1 cellular context compared by ENCODE assay signal in the genomic region with DNA sequence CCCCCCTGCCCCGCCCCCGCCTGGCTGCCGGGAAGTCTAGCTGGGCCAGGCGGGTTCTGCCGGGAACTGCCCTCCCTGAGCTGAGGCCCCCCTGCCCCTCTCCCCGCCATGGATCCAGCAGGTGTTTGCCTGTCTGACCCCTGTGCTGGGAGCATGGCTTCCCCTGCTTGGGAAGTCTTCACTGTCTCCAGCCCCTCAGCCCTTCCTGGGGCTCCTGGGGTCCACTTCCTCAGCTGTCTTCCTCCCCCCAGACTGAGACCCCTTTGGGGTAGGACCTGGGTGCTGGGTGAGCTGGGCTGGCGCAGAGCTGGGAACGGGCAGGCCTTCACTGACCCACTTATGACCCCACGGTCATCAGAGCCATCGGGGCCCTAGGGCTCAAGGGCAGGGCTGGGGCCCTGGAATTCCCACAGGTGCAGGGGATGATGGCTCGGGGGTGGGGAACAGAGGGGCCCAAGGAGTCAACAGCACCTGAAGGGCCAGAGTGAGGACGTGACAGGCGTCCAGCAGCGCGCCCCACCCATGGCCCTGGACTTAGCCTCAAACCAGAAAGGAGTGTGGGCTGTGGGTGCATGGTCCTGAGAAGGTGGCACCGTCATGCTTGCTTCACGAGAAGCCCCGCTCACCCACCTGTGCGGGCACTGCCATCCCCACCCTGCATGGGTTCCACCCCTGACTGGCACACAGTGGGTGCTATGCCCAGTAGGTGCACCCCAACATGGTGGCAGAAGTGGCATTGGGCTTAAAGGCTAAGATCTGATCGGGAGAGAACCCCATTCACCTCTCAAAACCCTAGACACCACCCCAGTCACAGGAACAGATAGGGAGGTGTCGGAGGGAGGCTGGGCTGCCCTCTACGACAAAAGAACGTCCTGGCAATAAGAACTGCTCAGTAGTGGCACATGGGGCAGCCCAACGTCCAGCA.
TF ChIP-seq lines count a peak whose summit lies in the region.

No MANE protein-coding gene starts in this region.

TF ChIP-seq in HepG2, 621 proteins besides CTCF, POLR2A, EP300 and RAD21 (continued from another document and continues in another):
- TF ChIP-seq, protein P1, sequence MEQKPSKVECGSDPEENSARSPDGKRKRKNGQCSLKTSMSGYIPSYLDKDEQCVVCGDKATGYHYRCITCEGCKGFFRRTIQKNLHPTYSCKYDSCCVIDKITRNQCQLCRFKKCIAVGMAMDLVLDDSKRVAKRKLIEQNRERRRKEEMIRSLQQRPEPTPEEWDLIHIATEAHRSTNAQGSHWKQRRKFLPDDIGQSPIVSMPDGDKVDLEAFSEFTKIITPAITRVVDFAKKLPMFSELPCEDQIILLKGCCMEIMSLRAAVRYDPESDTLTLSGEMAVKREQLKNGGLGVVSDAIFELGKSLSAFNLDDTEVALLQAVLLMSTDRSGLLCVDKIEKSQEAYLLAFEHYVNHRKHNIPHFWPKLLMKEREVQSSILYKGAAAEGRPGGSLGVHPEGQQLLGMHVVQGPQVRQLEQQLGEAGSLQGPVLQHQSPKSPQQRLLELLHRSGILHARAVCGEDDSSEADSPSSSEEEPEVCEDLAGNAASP (CRISPR knock-in tag; IDR thresholded peaks at IDR 0.05; ENCODE audit: borderline replicate concordance) = peak; percentile 60; the same call in 1 of the 2 replicates
- TF ChIP-seq ZFY (CRISPR knock-in tag; IDR thresholded peaks at IDR 0.05) (no peak), SMAD9 (CRISPR knock-in tag; IDR thresholded peaks at IDR 0.05) (no peak), SIX4 (CRISPR knock-in tag; IDR thresholded peaks at IDR 0.05) (no peak), NCOA2 (CRISPR knock-in tag; IDR thresholded peaks at IDR 0.05) (peak; percentile 91), ZNF629 (CRISPR knock-in tag; conservative IDR thresholded peaks at IDR 0.05) (no peak), HCFC1 (IDR thresholded peaks at IDR 0.05; ENCODE audit: low read depth, low read length) (no peak), NBN (conservative IDR thresholded peaks at IDR 0.05) (no peak), BCL3 (CRISPR knock-in tag; IDR thresholded peaks at IDR 0.05) (no peak), ZNF557 (CRISPR knock-in tag; IDR thresholded peaks at IDR 0.05) (no peak), ZNF713 (CRISPR knock-in tag; IDR thresholded peaks at IDR 0.05) (no peak), RFX1 (IDR thresholded peaks at IDR 0.05) (no peak), ZMYM4 (CRISPR knock-in tag; IDR thresholded peaks at IDR 0.05) (no peak; the same call in 1 of the 2 replicates), REXO4 (CRISPR knock-in tag; IDR thresholded peaks at IDR 0.05; ENCODE audit: borderline replicate concordance) (no peak), ZBTB2 (CRISPR knock-in tag; IDR thresholded peaks at IDR 0.05; ENCODE audit: low read depth) (no peak), STAT5B (CRISPR knock-in tag; IDR thresholded peaks at IDR 0.05) (no peak), ZNF224 (CRISPR knock-in tag; IDR thresholded peaks at IDR 0.05) (no peak), PHF21A (CRISPR knock-in tag; IDR thresholded peaks at IDR 0.05) (no peak), CREB1 (IDR thresholded peaks at IDR 0.05) (no peak), CREB1 (CRISPR knock-in tag; IDR thresholded peaks at IDR 0.05) (no peak; the same call in 1 of the 2 replicates), TBP (CRISPR knock-in tag; IDR thresholded peaks at IDR 0.05) (no peak), AHR (CRISPR knock-in tag; IDR thresholded peaks at IDR 0.05) (no peak), ZNF510 (CRISPR knock-in tag; IDR thresholded peaks at IDR 0.05; ENCODE audit: low read depth) (no peak), REST (IDR thresholded peaks at IDR 0.05; ENCODE audit: borderline replicate concordance in 1 of 2, low read depth in 1 of 2, low read length in 2 of 2) (no peak), BHLHE40 (IDR thresholded peaks at IDR 0.05; ENCODE audit: low read length) (no peak), ZNF264 (CRISPR knock-in tag; IDR thresholded peaks at IDR 0.05) (no peak), NONO (IDR thresholded peaks at IDR 0.05) (no peak), NONO (CRISPR knock-in tag; conservative IDR thresholded peaks at IDR 0.05) (no peak), ZNF530 (CRISPR knock-in tag; IDR thresholded peaks at IDR 0.05; ENCODE audit: low read depth) (no peak), ZFP1 (CRISPR knock-in tag; IDR thresholded peaks at IDR 0.05) (no peak)
- TF ChIP-seq, protein P2, sequence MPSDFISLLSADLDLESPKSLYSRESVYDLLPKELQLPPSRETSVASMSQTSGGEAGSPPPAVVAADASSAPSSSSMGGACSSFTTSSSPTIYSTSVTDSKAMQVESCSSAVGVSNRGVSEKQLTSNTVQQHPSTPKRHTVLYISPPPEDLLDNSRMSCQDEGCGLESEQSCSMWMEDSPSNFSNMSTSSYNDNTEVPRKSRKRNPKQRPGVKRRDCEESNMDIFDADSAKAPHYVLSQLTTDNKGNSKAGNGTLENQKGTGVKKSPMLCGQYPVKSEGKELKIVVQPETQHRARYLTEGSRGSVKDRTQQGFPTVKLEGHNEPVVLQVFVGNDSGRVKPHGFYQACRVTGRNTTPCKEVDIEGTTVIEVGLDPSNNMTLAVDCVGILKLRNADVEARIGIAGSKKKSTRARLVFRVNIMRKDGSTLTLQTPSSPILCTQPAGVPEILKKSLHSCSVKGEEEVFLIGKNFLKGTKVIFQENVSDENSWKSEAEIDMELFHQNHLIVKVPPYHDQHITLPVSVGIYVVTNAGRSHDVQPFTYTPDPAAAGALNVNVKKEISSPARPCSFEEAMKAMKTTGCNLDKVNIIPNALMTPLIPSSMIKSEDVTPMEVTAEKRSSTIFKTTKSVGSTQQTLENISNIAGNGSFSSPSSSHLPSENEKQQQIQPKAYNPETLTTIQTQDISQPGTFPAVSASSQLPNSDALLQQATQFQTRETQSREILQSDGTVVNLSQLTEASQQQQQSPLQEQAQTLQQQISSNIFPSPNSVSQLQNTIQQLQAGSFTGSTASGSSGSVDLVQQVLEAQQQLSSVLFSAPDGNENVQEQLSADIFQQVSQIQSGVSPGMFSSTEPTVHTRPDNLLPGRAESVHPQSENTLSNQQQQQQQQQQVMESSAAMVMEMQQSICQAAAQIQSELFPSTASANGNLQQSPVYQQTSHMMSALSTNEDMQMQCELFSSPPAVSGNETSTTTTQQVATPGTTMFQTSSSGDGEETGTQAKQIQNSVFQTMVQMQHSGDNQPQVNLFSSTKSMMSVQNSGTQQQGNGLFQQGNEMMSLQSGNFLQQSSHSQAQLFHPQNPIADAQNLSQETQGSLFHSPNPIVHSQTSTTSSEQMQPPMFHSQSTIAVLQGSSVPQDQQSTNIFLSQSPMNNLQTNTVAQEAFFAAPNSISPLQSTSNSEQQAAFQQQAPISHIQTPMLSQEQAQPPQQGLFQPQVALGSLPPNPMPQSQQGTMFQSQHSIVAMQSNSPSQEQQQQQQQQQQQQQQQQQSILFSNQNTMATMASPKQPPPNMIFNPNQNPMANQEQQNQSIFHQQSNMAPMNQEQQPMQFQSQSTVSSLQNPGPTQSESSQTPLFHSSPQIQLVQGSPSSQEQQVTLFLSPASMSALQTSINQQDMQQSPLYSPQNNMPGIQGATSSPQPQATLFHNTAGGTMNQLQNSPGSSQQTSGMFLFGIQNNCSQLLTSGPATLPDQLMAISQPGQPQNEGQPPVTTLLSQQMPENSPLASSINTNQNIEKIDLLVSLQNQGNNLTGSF (CRISPR knock-in tag; IDR thresholded peaks at IDR 0.05) = no peak
- TF ChIP-seq, protein P3, sequence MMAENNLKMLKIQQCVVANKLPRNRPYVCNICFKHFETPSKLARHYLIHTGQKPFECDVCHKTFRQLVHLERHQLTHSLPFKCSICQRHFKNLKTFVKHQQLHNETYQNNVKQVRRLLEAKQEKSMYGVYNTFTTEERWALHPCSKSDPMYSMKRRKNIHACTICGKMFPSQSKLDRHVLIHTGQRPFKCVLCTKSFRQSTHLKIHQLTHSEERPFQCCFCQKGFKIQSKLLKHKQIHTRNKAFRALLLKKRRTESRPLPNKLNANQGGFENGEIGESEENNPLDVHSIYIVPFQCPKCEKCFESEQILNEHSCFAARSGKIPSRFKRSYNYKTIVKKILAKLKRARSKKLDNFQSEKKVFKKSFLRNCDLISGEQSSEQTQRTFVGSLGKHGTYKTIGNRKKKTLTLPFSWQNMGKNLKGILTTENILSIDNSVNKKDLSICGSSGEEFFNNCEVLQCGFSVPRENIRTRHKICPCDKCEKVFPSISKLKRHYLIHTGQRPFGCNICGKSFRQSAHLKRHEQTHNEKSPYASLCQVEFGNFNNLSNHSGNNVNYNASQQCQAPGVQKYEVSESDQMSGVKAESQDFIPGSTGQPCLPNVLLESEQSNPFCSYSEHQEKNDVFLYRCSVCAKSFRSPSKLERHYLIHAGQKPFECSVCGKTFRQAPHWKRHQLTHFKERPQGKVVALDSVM (CRISPR knock-in tag; IDR thresholded peaks at IDR 0.05) = peak; percentile 28; the same call in 1 of the 2 replicates
- TF ChIP-seq, protein P4, sequence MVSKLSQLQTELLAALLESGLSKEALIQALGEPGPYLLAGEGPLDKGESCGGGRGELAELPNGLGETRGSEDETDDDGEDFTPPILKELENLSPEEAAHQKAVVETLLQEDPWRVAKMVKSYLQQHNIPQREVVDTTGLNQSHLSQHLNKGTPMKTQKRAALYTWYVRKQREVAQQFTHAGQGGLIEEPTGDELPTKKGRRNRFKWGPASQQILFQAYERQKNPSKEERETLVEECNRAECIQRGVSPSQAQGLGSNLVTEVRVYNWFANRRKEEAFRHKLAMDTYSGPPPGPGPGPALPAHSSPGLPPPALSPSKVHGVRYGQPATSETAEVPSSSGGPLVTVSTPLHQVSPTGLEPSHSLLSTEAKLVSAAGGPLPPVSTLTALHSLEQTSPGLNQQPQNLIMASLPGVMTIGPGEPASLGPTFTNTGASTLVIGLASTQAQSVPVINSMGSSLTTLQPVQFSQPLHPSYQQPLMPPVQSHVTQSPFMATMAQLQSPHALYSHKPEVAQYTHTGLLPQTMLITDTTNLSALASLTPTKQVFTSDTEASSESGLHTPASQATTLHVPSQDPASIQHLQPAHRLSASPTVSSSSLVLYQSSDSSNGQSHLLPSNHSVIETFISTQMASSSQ (IDR thresholded peaks at IDR 0.05; ENCODE audit: low read depth) = no peak
- TF ChIP-seq, protein P4 (CRISPR knock-in tag; IDR thresholded peaks at IDR 0.05; ENCODE audit: borderline replicate concordance) = peak; percentile 88
- TF ChIP-seq, protein P5, sequence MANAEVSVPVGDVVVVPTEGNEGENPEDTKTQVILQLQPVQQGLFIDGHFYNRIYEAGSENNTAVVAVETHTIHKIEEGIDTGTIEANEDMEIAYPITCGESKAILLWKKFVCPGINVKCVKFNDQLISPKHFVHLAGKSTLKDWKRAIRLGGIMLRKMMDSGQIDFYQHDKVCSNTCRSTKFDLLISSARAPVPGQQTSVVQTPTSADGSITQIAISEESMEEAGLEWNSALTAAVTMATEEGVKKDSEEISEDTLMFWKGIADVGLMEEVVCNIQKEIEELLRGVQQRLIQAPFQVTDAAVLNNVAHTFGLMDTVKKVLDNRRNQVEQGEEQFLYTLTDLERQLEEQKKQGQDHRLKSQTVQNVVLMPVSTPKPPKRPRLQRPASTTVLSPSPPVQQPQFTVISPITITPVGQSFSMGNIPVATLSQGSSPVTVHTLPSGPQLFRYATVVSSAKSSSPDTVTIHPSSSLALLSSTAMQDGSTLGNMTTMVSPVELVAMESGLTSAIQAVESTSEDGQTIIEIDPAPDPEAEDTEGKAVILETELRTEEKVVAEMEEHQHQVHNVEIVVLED (CRISPR knock-in tag; IDR thresholded peaks at IDR 0.05; ENCODE audit: borderline replicate concordance) = no peak
